In the genomic region with DNA sequence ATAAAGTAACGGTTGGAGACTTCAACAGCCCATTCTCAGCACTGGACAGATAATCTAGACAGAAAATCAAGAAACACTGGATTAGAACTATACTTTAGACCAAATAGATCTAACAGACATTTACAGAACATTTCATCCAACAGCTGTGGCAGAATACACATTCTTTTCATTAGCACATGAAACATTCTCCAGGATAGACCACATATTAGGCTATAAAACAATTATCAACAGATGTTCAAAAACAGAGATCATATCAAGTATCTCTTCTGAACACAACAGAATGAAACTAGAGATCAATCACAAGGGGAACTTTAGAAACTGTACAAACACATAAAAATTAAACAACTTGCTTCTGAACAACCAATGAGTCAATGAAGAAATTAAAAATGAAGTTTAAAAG, we compare ENCODE assay signal across 30 cellular contexts.
"Had no signal": no experiment of that assay in that cellular context is flagged by ENCODE, and none has a peak within 500 bp of the region (broad histone marks: within the 10 kb centered on the region; RNA-seq: fewer than 3 reads in every experiment).

No MANE protein-coding gene starts in this region.

- H3K4me1 ChIP-seq: heart right ventricle, left ventricle myocardium inferior, pancreas, prostate gland, suprapubic skin, tibial artery, upper lobe of right lung had no signal

- H3K27ac ChIP-seq: heart right ventricle, left ventricle myocardium inferior, pancreas, prostate gland, suprapubic skin, tibial artery, upper lobe of right lung had no signal

- H3K27me3 Mint-ChIP-seq: activated CD8-positive, alpha-beta T cell treated with anti-CD3 and anti-CD28 coated beads for 36 hours; stimulated activated memory B cell treated with anti-CD40 and anti-IgM and Interleukin-4, amounts not matched to agents 10 μg/mL and 1 μg/mL and 100 μg/mL, for 72 hours had no signal

- H3K4me3 ChIP-seq: heart right ventricle, left ventricle myocardium inferior, lung, pancreas, prostate gland, suprapubic skin, tibial artery, upper lobe of right lung had no signal

- ATAC-seq: activated CD8-positive, alpha-beta T cell treated with anti-CD3 and anti-CD28 coated beads for 36 hours; activated naive CD4-positive, alpha-beta T cell treated with anti-CD3 and anti-CD28 coated beads, Interleukin-2, amount 50 U/mL, for 72 hours; heart right ventricle; pancreas; sciatic nerve; stimulated activated memory B cell treated with anti-CD40 and anti-IgM and Interleukin-4, amounts not matched to agents 10 μg/mL and 1 μg/mL and 100 μg/mL, for 72 hours; upper lobe of right lung; WTC11 had no signal

- H3K27ac Mint-ChIP-seq: activated CD8-positive, alpha-beta T cell treated with anti-CD3 and anti-CD28 coated beads for 36 hours; activated naive CD4-positive, alpha-beta T cell treated with anti-CD3 and anti-CD28 coated beads, Interleukin-2, amount 50 U/mL, for 72 hours; stimulated activated memory B cell treated with anti-CD40 and anti-IgM and Interleukin-4, amounts not matched to agents 10 μg/mL and 1 μg/mL and 100 μg/mL, for 72 hours; WTC11 had no signal

- H3K27me3 ChIP-seq: heart right ventricle, pancreas, suprapubic skin, tibial artery, upper lobe of right lung had no signal

- DNase-seq: activated CD4-positive, alpha-beta T cell treated with anti-CD3 and anti-CD28 coated beads for 1 hour; activated CD4-positive, alpha-beta T cell treated with anti-CD3 and anti-CD28 coated beads, Interleukin-2, amount 50 U/mL, for 1 hour; activated CD8-positive, alpha-beta T cell treated with anti-CD3 and anti-CD28 coated beads for 36 hours; activated naive CD4-positive, alpha-beta T cell; activated T-cell treated with anti-CD3 and anti-CD28 coated beads, Interleukin-2, amount 50 U/mL, for 48 hours; dermis blood vessel endothelial cell; effector CD4-positive, alpha-beta T cell; foreskin melanocyte; heart right ventricle; left ventricle myocardium inferior; mesendoderm; nucleus accumbens; pancreas; retina; small intestine; stimulated activated CD4-positive, alpha-beta T cell treated with anti-CD3 and anti-CD28 coated beads, Interleukin-4, amount 100 ng/mL, for 4 hours; stimulated activated CD8-positive, alpha-beta memory T cell treated with anti-CD3 and anti-CD28 coated beads, Interleukin-4, amount 100 ng/mL, for 48 hours; T-helper 2 cell; tibial artery; upper lobe of right lung had no signal

- H3K36me3 ChIP-seq: prostate gland, upper lobe of right lung had no signal

- FAIRE-seq: bronchial epithelial cell, colon, pancreas, small intestine had no signal

- H3K4me3 Mint-ChIP-seq: activated CD8-positive, alpha-beta T cell treated with anti-CD3 and anti-CD28 coated beads for 36 hours; neural crest cell; stimulated activated memory B cell treated with anti-CD40 and anti-IgM and Interleukin-4, amounts not matched to agents 10 μg/mL and 1 μg/mL and 100 μg/mL, for 72 hours; WTC11 had no signal

- H3K4me1 Mint-ChIP-seq: neural crest cell; stimulated activated memory B cell treated with anti-CD40 and anti-IgM and Interleukin-4, amounts not matched to agents 10 μg/mL and 1 μg/mL and 100 μg/mL, for 72 hours had no signal

- H3K9me3 ChIP-seq: pancreas, prostate gland had no signal
